ENCODE assay signal across 13 cellular contexts in the genomic region with DNA sequence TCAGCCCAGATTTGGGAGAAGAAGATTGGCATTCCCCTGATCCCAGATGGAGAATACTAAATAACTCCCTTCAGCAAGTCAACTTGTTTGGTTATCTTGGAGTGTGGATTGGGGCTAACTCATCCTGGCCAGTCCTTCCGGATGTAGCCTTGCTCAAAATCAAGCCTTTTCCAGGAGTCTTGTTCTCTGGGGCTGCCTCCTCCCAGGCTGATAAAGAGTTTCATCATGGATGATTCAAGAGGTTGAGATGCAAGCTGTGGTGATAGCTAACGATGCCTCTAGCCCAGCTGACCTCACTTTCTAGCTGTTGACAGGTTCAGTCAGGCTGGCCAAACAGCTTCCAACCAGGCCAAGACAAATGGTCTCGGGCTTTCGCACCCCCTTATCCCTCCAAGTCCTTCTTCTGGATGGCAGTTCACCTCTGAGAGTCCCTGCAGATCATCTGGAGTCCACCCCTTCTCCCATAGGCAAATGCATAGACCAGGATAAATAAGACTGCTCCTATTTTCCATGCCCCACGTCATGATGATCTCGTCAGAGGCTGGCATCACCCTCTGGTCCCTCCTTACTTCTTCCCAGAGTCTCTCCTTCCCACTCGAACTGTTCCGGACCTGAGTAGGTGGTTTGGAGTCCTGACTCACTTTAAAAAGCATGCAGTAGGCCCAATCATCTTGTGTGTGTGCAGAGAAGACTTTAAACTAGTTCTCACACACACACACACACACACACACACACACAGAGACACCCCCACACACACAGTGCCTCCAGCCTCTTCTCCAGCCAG.
DNase-seq lines count a peak whose midpoint lies in the region; ATAC-seq and TF ChIP-seq lines count a peak whose summit lies in the region.
"Had no signal": no experiment of that assay in that cellular context is flagged by ENCODE, and none has a peak within 500 bp of the region (broad histone marks: within the 10 kb centered on the region; RNA-seq: fewer than 3 reads in every experiment).

No MANE protein-coding gene starts in this region.

- intact Hi-C loops in heart left ventricle (cut with DNase I) = loop anchor here in 2 of 10 donors (2.0 to 10.0 kb wide), 2 partner anchors 66 to 352 kb away; no protein-coding TSS in a partner anchor
- intact Hi-C loops in psoas muscle (cut with DNase I) = no loop called here

- no peak overlapping the region for H3K4me3 ChIP-seq in heart left ventricle
- no peak overlapping the region for H3K4me3 ChIP-seq in psoas muscle
- H3K4me3 ChIP-seq: ovary had no signal

- DNase-seq in ELF-1 (ENCODE audit: low read depth, low spot score) (peak; percentile 47), T1000 (lab: John Stamatoyannopoulos, UW) (peak; percentile 55), heart left ventricle (peak in 4 of 5 donors; percentile 45 to 81 (median 62)), psoas muscle (peak; percentile 27 to 60), cerebellar cortex (ENCODE audit: low spot score) (no peak), DMS53 (lab: John Stamatoyannopoulos, UW) (no peak)
- no peak for DNase-seq in stimulated activated naive CD8-positive, alpha-beta T cell treated with anti-CD3 and anti-CD28 coated beads, Interleukin-15, Interleukin-2, amounts not matched to agents 100 U/mL and 50 U/mL, for 24 hours
- DNase-seq in activated T-cell treated with anti-CD3 and anti-CD28 coated beads, Interleukin-2, amount 50 U/mL, for 48 hours = no peak
- DNase-seq: activated CD4-positive, alpha-beta T cell treated with anti-CD3 and anti-CD28 coated beads, Interleukin-2, amount 10 ng/mL, durations not matched to agents 24 days and 14 days; Calu3; MV-4-11; NCI-H748 treated with DMSO at 0.1 percent for 48 hours had no signal

- H3K36me3 ChIP-seq in heart left ventricle (no peaks in the 10 kb centered on the region), psoas muscle (ENCODE audit: insufficient read depth in 1 of 2, low read depth in 1 of 2) (no peaks in the 10 kb centered on the region)
- H3K36me3 ChIP-seq: ovary had no signal

- H3K4me1 ChIP-seq in heart left ventricle (peaks cover 0 to 19% (median 0%) of the 10 kb centered on the region in 12 donors), psoas muscle (no peaks in the 10 kb centered on the region)

- ATAC-seq in heart left ventricle (peak; percentile 79 to 88 (median 86)), psoas muscle (peak in 3 of 4 donors; percentile 61 to 73 (median 73))
- no peak for ATAC-seq in stimulated activated naive CD8-positive, alpha-beta T cell treated with anti-CD3 and anti-CD28 coated beads, Interleukin-15, Interleukin-2, amounts not matched to agents 100 U/mL and 50 U/mL, for 24 hours

- WGBS in heart left ventricle, 4 donors = 47 to 58% (median 56%) methylated on average over 8 of the region's 8 CpGs
- WGBS in psoas muscle, 3 donors = 54 to 66% (median 56%) methylated on average over 8 of the region's 8 CpGs

- TF ChIP-seq CTCF in heart left ventricle (IDR thresholded peaks at IDR 0.05) (no peak), psoas muscle (IDR thresholded peaks at IDR 0.05) (no peak)

- H3K27ac ChIP-seq in heart left ventricle = peak overlapping the region in 9 of 12 donors; percentile 32 to 76 (median 55)
- H3K27ac ChIP-seq in psoas muscle = no peak overlapping the region
- H3K27ac ChIP-seq: ovary had no signal

- no peaks in the 10 kb centered on the region for H3K27me3 ChIP-seq in heart left ventricle
- peaks cover 0 to 12% (median 5%) of the 10 kb centered on the region in 3 donors for H3K27me3 ChIP-seq in psoas muscle (ENCODE audit: insufficient read depth in 3 of 3, low read length in 2 of 3)
- H3K27me3 ChIP-seq: ovary had no signal

- TF ChIP-seq POLR2A in heart left ventricle (IDR thresholded peaks at IDR 0.05) = no peak

- H3K9me3 ChIP-seq in heart left ventricle = peaks cover 0 to 10% (median 0%) of the 10 kb centered on the region in 12 donors
- H3K9me3 ChIP-seq in psoas muscle = no peaks in the 10 kb centered on the region
- H3K9me3 ChIP-seq: ovary had no signal

Comparison
In these comparisons a context has a peak if more than half of its experiments do, and no peak if none do; other contexts are left out.
1. DNase-seq: peak in ELF-1 (single experiment), T1000 (single experiment), heart left ventricle (4 of 5) and psoas muscle (2 of 2); none in cerebellar cortex (single experiment), DMS53 (single experiment), stimulated activated naive CD8-positive, alpha-beta T cell treated with anti-CD3 and anti-CD28 coated beads, Interleukin-15, Interleukin-2, amounts not matched to agents 100 U/mL and 50 U/mL, for 24 hours (single experiment) and activated T-cell treated with anti-CD3 and anti-CD28 coated beads, Interleukin-2, amount 50 U/mL, for 48 hours (0 of 2).